Comparison of ENCODE assay signal across 22 cellular contexts in the genomic region with DNA sequence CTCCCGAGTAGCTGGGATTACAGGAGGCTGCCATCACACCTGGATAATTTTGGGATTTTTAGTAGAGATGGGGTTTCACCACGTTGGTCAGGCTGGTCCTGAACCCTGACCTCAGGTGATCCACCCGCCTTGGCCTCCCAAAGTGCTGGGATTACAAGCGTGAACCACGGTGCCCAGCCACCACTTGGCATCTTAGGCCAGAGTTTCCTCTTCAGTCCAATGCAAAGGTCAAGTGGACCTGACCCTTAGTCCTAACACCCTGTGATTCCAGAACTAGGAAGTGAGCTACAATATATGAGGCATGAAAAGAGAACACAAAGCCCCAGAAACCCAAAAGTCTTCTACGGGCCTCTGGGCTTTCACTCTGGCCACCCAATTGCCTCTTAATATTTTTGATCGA. TPM values are rescaled to one million over a fixed set of nuclear protein-coding genes. Genes with fewer than 3 reads are reported as not detected.
A peak's percentile ranks its signal among the peaks of the same experiment; 100 is the strongest.
DNase-seq lines count a peak whose midpoint lies in the region; ATAC-seq, FAIRE-seq and TF ChIP-seq lines count a peak whose summit lies in the region.
"Had no signal": no experiment of that assay in that cellular context is flagged by ENCODE, and none has a peak within 500 bp of the region (broad histone marks: within the 10 kb centered on the region; RNA-seq: fewer than 3 reads in every experiment).

No MANE protein-coding gene starts in this region.

- H3K27me3 ChIP-seq in SK-N-SH (ENCODE audit: insufficient read depth) = no peaks in the 10 kb centered on the region
- no peaks in the 10 kb centered on the region for H3K27me3 ChIP-seq in liver (ENCODE audit: control insufficient read depth in 4 of 4, insufficient read depth in 4 of 4, low read length in 3 of 4)
- H3K27me3 ChIP-seq in HepG2 (ENCODE audit: control insufficient read depth in 1 of 2, insufficient read depth in 2 of 2, low read length in 2 of 2) = peaks cover 0 to 15% of the 10 kb centered on the region in 2 experiments; a peak in 2 of 5 replicates
- H3K27me3 ChIP-seq in right lobe of liver = no peaks in the 10 kb centered on the region

- in situ Hi-C loops in HepG2 (cut with HindIII; ENCODE audit: extremely low pct_ligation_motif_present, low pct_unique_long_range_greater_than_20kb) = no loop called here

- 95% methylated on average over 7 of the region's 7 CpGs for WGBS in SK-N-SH (ENCODE audit: low lambda C conversion rate)
- WGBS in liver = 65% methylated on average over 7 of the region's 7 CpGs
- WGBS in HepG2 (ENCODE audit: low lambda C conversion rate) = 59% methylated on average over 7 of the region's 7 CpGs
- WGBS in right lobe of liver (ENCODE audit: insufficient coverage, low coverage, low lambda C conversion rate, missing lambda C conversion rate) = 47% methylated on average over 5 of the region's 7 CpGs

- intact Hi-C loops in HepG2 (cut with micrococcal nuclease; ENCODE audit: unreplicated experiment) (no loop called here), right lobe of liver (cut with DNase I) (no loop called here)

- TF ChIP-seq CTCF in SK-N-SH (IDR thresholded peaks at IDR 0.05) (no peak), liver (IDR thresholded peaks at IDR 0.05; ENCODE audit: low read depth, low read length, missing input control) (no peak), HepG2 (CRISPR knock-in tag; IDR thresholded peaks at IDR 0.05) (no peak), right lobe of liver (IDR thresholded peaks at IDR 0.05) (no peak)

- CTCF ChIA-PET in SK-N-SH (lab: Yijun Ruan, JAX) (no interaction called here), HepG2 (lab: Yijun Ruan, JAX; ENCODE audit: low intra/inter-chr PET ratio, low total read pairs) (no interaction called here)

- peaks cover 15 to 19% of the 10 kb centered on the region in 2 experiments; a peak in 2 of 4 replicates for H3K4me1 ChIP-seq in SK-N-SH (ENCODE audit: control insufficient read depth in 1 of 2, insufficient read depth in 2 of 2, low read depth in 1 of 2, low read length in 1 of 2)
- peaks cover 4 to 20% (median 7%) of the 10 kb centered on the region in 4 donors for H3K4me1 ChIP-seq in liver (ENCODE audit: control insufficient read depth in 4 of 4, insufficient read depth in 4 of 4, low read length in 3 of 4)
- H3K4me1 ChIP-seq in HepG2 (ENCODE audit: insufficient read depth, low read length) = peaks cover 9% of the 10 kb centered on the region
- peaks cover 0 to 23% (median 2%) of the 10 kb centered on the region in 4 donors for H3K4me1 ChIP-seq in right lobe of liver
- H3K4me1 ChIP-seq: Caco-2 had no signal

- H3F3A ChIP-seq in SK-N-SH (replicated peaks; ENCODE audit: insufficient read depth) = peaks cover 27% of the 10 kb centered on the region

- no peak for ATAC-seq in SK-N-SH treated with all-trans-retinoic acid at 6 μM for 48 hours
- no peak for ATAC-seq in HepG2
- ATAC-seq in right lobe of liver = peak; percentile 53 to 83 (median 55)
- ATAC-seq: A549; CD8-positive, alpha-beta T cell had no signal

- TF ChIP-seq POLR2A in HepG2 (IDR thresholded peaks at IDR 0.05; ENCODE audit: insufficient read depth in 1 of 2, low read depth in 2 of 2, low read length in 2 of 2) (no peak), right lobe of liver (IDR thresholded peaks at IDR 0.05) (no peak)

- H4K20me1 ChIP-seq in SK-N-SH (ENCODE audit: insufficient read depth) (no peaks in the 10 kb centered on the region), HepG2 (ENCODE audit: insufficient read depth, low read length) (no peaks in the 10 kb centered on the region)

- no peak for TF ChIP-seq RAD21 in SK-N-SH (IDR thresholded peaks at IDR 0.05; ENCODE audit: low read length)
- no peak for TF ChIP-seq RAD21 in liver (IDR thresholded peaks at IDR 0.05)
- TF ChIP-seq RAD21 in HepG2 (CRISPR knock-in tag; IDR thresholded peaks at IDR 0.05) = no peak

- FAIRE-seq in HepG2 (lab: Jason Lieb, UNC) = no peak
- FAIRE-seq: A549, D721Med, G401.6, GM12891, GM19239 had no signal

- H3K4me2 ChIP-seq in SK-N-SH (0 out of 2 replicates have a peak overlapping the region, but pooled peaks have one; percentile 10), HepG2 (ENCODE audit: low read depth, low read length) (no peak overlapping the region)
- H3K4me2 ChIP-seq: A549; BLaER1 treated with 17β-estradiol and CSF1 and Interleukin-3, amounts not matched to agents 10 nM and 100 nM had no signal

- H3K9me3 ChIP-seq in SK-N-SH (0 out of 2 replicates have a peak, but pooled peaks cover 5% of the 10 kb centered on the region), liver (ENCODE audit: control insufficient read depth in 4 of 4, low read length in 3 of 4) (no peaks in the 10 kb centered on the region), HepG2 (ENCODE audit: low read length) (no peaks in the 10 kb centered on the region), right lobe of liver (no peaks in the 10 kb centered on the region)
- H3K9me3 ChIP-seq: A549, Caco-2 had no signal

- H3K9ac ChIP-seq in SK-N-SH (no peak overlapping the region), liver (ENCODE audit: low read depth in 1 of 2, low read length in 2 of 2) (no peak overlapping the region), HepG2 (ENCODE audit: insufficient read depth, low read depth, low read length) (no peak overlapping the region)
- H3K9ac ChIP-seq: BLaER1 treated with 17β-estradiol and CSF1 and Interleukin-3, amounts not matched to agents 10 nM and 100 nM had no signal

- POLR2A ChIA-PET in SK-N-SH (lab: Yijun Ruan, JAX) = no interaction called here
- POLR2A ChIA-PET in HepG2 (lab: Yijun Ruan, JAX) = no interaction called here

- no peak overlapping the region for H3K27ac ChIP-seq in SK-N-SH (ENCODE audit: low read depth in 2 of 2, low read length in 1 of 2)
- no peak overlapping the region for H3K27ac ChIP-seq in liver (ENCODE audit: low read depth in 1 of 2, low read length in 2 of 2)
- no peak overlapping the region for H3K27ac ChIP-seq in HepG2 (ENCODE audit: extremely low read length, insufficient read depth, low read length)
- H3K27ac ChIP-seq in right lobe of liver = peak overlapping the region in 2 of 3 donors; percentile 2 to 48
- H3K27ac ChIP-seq: 22Rv1; A549; BLaER1 treated with 17β-estradiol and CSF1 and Interleukin-3, amounts not matched to agents 10 nM and 100 nM; C4-2B had no signal

- no peak overlapping the region for H2AFZ ChIP-seq in SK-N-SH (ENCODE audit: low read depth)
- H2AFZ ChIP-seq in HepG2 (ENCODE audit: low read length) = no peak overlapping the region

- TF ChIP-seq EP300 in SK-N-SH (IDR thresholded peaks at IDR 0.05; ENCODE audit: borderline replicate concordance in 1 of 2, low read depth in 1 of 2, low read length in 1 of 2) = no peak
- TF ChIP-seq EP300 in HepG2 (IDR thresholded peaks at IDR 0.05; ENCODE audit: low read depth in 2 of 2, low read length in 2 of 2) = no peak
- TF ChIP-seq EP300 in HepG2 (CRISPR knock-in tag; IDR thresholded peaks at IDR 0.05; ENCODE audit: borderline replicate concordance) = no peak

- no peaks in the 10 kb centered on the region for H3K9me2 ChIP-seq in SK-N-SH

- no peak for DNase-seq in SK-N-SH
- no peak for DNase-seq in HepG2 (ENCODE audit: low spot score)
- DNase-seq in right lobe of liver = peak in 1 of 3 donors; percentile 66
- DNase-seq in SIG-M5 (lab: John Stamatoyannopoulos, UW) = no peak
- DNase-seq: AML-193; Caco-2; Calu3; CD4-positive, alpha-beta T cell; CD8-positive, alpha-beta T cell; DMS79 treated with DMSO at 0.1 percent for 48 hours; GF-D8 had no signal

- BruUV-seq in HepG2 (replicated peaks; lab: Mats Ljungman, UMichigan) = no TSS peak

- H3K79me2 ChIP-seq in SK-N-SH (ENCODE audit: insufficient read depth) (peaks cover 100% of the 10 kb centered on the region), HepG2 (ENCODE audit: insufficient read depth, low read length) (no peaks in the 10 kb centered on the region)

- H3K36me3 ChIP-seq in SK-N-SH (replicated peaks in 1 of 2; ENCODE audit: control insufficient read depth in 1 of 2, insufficient read depth in 2 of 2, low read length in 1 of 2) (peaks cover 54 to 56% of the 10 kb centered on the region in 2 experiments), liver (ENCODE audit: control insufficient read depth in 4 of 4, insufficient read depth in 3 of 4, low read depth in 1 of 4, low read length in 3 of 4) (no peaks in the 10 kb centered on the region), HepG2 (replicated peaks in 1 of 2; ENCODE audit: control insufficient read depth in 1 of 2, insufficient read depth in 2 of 2, low read length in 2 of 2) (no peaks in the 10 kb centered on the region), right lobe of liver (no peaks in the 10 kb centered on the region)

- H3K4me3 ChIP-seq in SK-N-SH (ENCODE audit: low read depth in 2 of 2, low read length in 1 of 2) (no peak overlapping the region), liver (ENCODE audit: low read depth in 1 of 3, low read length in 3 of 3) (no peak overlapping the region), HepG2 (replicated peaks in 1 of 3; ENCODE audit: insufficient read depth in 1 of 3, low read depth in 2 of 3, low read length in 3 of 3) (no peak overlapping the region), right lobe of liver (no peak overlapping the region)
- H3K4me3 ChIP-seq: A549; BLaER1 treated with 17β-estradiol and CSF1 and Interleukin-3, amounts not matched to agents 10 nM and 100 nM had no signal

RNA-seq across cellular contexts. Expression of gene MYLK, which starts 5.3 kb away (rescaled TPM):
- polyA plus RNA-seq in SK-N-SH (2012; rRNA removed) (262 and 272 TPM in 2 replicates), liver (10 to 100 TPM; 35.4 to 48.5 TPM), HepG2 (2011; rRNA removed) (6.6 and 10.6 TPM in 2 replicates)
- 180 and 207 TPM in 2 replicates for polyA plus RNA-seq in SK-N-SH (2012; cell fraction: cytosol; rRNA removed)
- 361 and 379 TPM in 2 replicates for polyA plus RNA-seq in SK-N-SH (2012; cell fraction: nucleus; rRNA removed)
- total RNA-seq in liver (100 to 1,000 TPM in 1 of 2 donors, 10 to 100 TPM in 1; 17.1 to 158 TPM), HepG2 (2016; rRNA removed; fragmentation: Illumina TruSeq; extraction: Trizol) (22.1 and 34.9 TPM in 2 replicates), right lobe of liver (100 to 1,000 TPM in 3 of 6 experiments, 10 to 100 TPM in 3; 61.1 to 146 (median 97.8) TPM)
- 2.0 and 2.1 TPM in 2 replicates for total RNA-seq in HepG2 (2016; cell fraction: cytosol; rRNA removed; fragmentation: Illumina TruSeq; extraction: Trizol; ENCODE audit: low read depth)
- total RNA-seq in HepG2 (2016; cell fraction: insoluble cytoplasmic fraction; rRNA removed; fragmentation: Illumina TruSeq; extraction: Trizol) = 21.3 and 34.0 TPM in 2 replicates
- 7.4 and 7.6 TPM in 2 replicates for total RNA-seq in HepG2 (2016; cell fraction: membrane; rRNA removed; fragmentation: Illumina TruSeq; extraction: Trizol)
- total RNA-seq in HepG2 (2016; cell fraction: nucleus; rRNA removed; fragmentation: Illumina TruSeq; extraction: Trizol) = 49.0 and 59.0 TPM in 2 replicates
- 3.9 and 5.9 TPM in 2 replicates for polyA plus RNA-seq in HepG2 (2011; cell fraction: cytosol; rRNA removed)
- polyA plus RNA-seq in HepG2 (2011; cell fraction: nucleus; rRNA removed) = 43.3 and 62.6 TPM in 2 replicates
- 5.0 and 10.2 TPM in 2 replicates for polyA plus RNA-seq in HepG2 (2012)
- polyA plus RNA-seq in HepG2 (2016; cell fraction: cytosol; fragmentation: Illumina TruSeq; extraction: Trizol; ENCODE audit: low read depth) = 0.33 and 0.51 TPM in 2 replicates
- polyA plus RNA-seq in HepG2 (2016; cell fraction: insoluble cytoplasmic fraction; fragmentation: Illumina TruSeq; extraction: Trizol; ENCODE audit: low read depth) = 12.9 and 13.4 TPM in 2 replicates
- polyA plus RNA-seq in HepG2 (2016; cell fraction: membrane; fragmentation: Illumina TruSeq; extraction: Trizol; ENCODE audit: low read depth) = 1.8 and 2.0 TPM in 2 replicates
- 30.9 and 33.2 TPM in 2 replicates for polyA plus RNA-seq in HepG2 (2016; cell fraction: nucleus; fragmentation: Illumina TruSeq; extraction: Trizol; ENCODE audit: insufficient read depth, low read depth)
- 0.07 and 52.0 TPM in 2 replicates for polyA minus RNA-seq in HepG2 (2011; rRNA and poly(A)+ RNA removed; ENCODE audit: low replicate concordance)
- polyA minus RNA-seq in HepG2 (2011; cell fraction: cytosol; rRNA and poly(A)+ RNA removed) = 11.6 and 12.7 TPM in 2 replicates
- polyA minus RNA-seq in HepG2 (2011; cell fraction: nucleus; rRNA and poly(A)+ RNA removed) = 90.5 and 92.6 TPM in 2 replicates
- total RNA-seq: B cell; CD8-positive, alpha-beta T cell had no signal

Comparison
In these comparisons a context has a peak if more than half of its experiments do, and no peak if none do; other contexts are left out.
1. H3K27ac ChIP-seq: peak in right lobe of liver (2 of 3); none in SK-N-SH (0 of 2), liver (0 of 2) and HepG2 (single experiment).
2. ATAC-seq: peak in right lobe of liver (4 of 4); none in SK-N-SH treated with all-trans-retinoic acid at 6 μM for 48 hours (single experiment) and HepG2 (single experiment).